In the genomic region with DNA sequence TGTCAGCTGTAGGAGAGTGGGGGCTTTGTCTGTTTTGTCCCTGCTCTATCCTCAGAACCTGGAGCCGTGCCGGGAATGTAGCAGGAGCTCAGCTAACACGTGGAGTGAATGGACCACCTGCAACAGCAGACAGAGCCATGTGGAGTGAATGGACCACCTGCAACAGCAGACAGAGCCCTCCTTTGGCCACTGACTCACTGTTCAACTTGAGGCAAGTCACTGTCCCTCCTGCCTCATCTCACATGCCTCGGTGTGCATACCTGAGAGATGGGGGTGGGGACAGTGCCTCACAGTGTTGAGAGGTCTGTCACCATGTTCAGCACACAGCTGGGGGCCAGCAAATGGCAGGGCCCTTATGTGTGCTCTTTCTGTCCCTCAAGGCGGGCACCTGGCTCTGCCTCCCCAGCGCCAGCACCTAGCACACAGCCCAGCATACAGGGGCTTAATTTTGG, we compare ENCODE assay signal across 15 cellular contexts. TPM values are rescaled to one million over a fixed set of nuclear protein-coding genes. Genes with fewer than 3 reads are reported as not detected.
DNase-seq lines count a peak whose midpoint lies in the region; ATAC-seq and TF ChIP-seq lines count a peak whose summit lies in the region.
"Had no signal": no experiment of that assay in that cellular context is flagged by ENCODE, and none has a peak within 500 bp of the region (broad histone marks: within the 10 kb centered on the region; RNA-seq: fewer than 3 reads in every experiment).

No MANE protein-coding gene starts in this region.

- H2AFZ ChIP-seq in H9 (ENCODE audit: low read length) (no peak overlapping the region), smooth muscle cell (ENCODE audit: low read depth) (no peak overlapping the region)

- H4K91ac ChIP-seq in H9 (ENCODE audit: insufficient read length, low read depth, low read length): no peak overlapping the region

- H3K4me3 ChIP-seq in RWPE2 (ENCODE audit: severe bottlenecking): no peak overlapping the region
- no peak overlapping the region for H3K4me3 ChIP-seq in smooth muscle cell
- H3K4me3 ChIP-seq: suprapubic skin had no signal

- H3K9me3 ChIP-seq in H9 (ENCODE audit: control insufficient read depth, low read depth, low read length) (no peaks in the 10 kb centered on the region), RWPE2 (ENCODE audit: severe bottlenecking) (no peaks in the 10 kb centered on the region), smooth muscle cell (replicated peaks; ENCODE audit: low read depth) (no peaks in the 10 kb centered on the region)
- H3K9me3 ChIP-seq: suprapubic skin had no signal

- H3K4ac ChIP-seq in H9 (ENCODE audit: low read depth, low read length): no peak overlapping the region

- no peak overlapping the region for H2BK12ac ChIP-seq in H9 (ENCODE audit: insufficient read length, low read depth, low read length)

- H3K4me2 ChIP-seq in H9 (ENCODE audit: insufficient read depth, insufficient read length, low read length): no peak overlapping the region
- no peak overlapping the region for H3K4me2 ChIP-seq in smooth muscle cell

- no peak overlapping the region for H4K5ac ChIP-seq in H9 (ENCODE audit: insufficient read length, low read depth, low read length)

- DNase-seq in H9 (peak; percentile 43), RWPE2 (ENCODE audit: low spot score) (no peak), foreskin keratinocyte (peak in 1 of 2 donors; percentile 56), smooth muscle cell (lab: John Stamatoyannopoulos, UW; ENCODE audit: unreplicated experiment) (no peak), nucleus accumbens (lab: John Stamatoyannopoulos, UW) (no peak), SHP77 treated with DMSO at 0.1 percent for 48 hours (lab: John Stamatoyannopoulos, UW) (no peak)
- DNase-seq: kidney glomerular epithelial cell; Right ventricle myocardium superior; stimulated activated CD4-positive, alpha-beta T cell treated with anti-CD3 and anti-CD28 coated beads, Interleukin-12 subunit alpha, Interleukin-12 subunit beta, amount 100 ng/mL, for 4 hours had no signal

- peak overlapping the region in 2 of 3 experiments; percentile 59 to 84; a peak in 3 of 7 replicates for H3K27ac Mint-ChIP-seq in H9
- H3K27ac Mint-ChIP-seq: activated T-cell treated with anti-CD3 and anti-CD28 coated beads, Interleukin-2, amount 50 U/mL, for 72 hours; CD8-positive, alpha-beta T cell; T-cell had no signal

- H2BK5ac ChIP-seq in H9 (ENCODE audit: insufficient read length, low read length): no peak overlapping the region

- H4K20me1 ChIP-seq in H9 (ENCODE audit: control insufficient read depth, insufficient read depth, insufficient read length) (no peaks in the 10 kb centered on the region), smooth muscle cell (ENCODE audit: low read depth) (no peaks in the 10 kb centered on the region)

- H3K9ac ChIP-seq in H9 (ENCODE audit: extremely low read depth, insufficient read length, low read length) (no peak overlapping the region), smooth muscle cell (ENCODE audit: low read depth) (no peak overlapping the region)

- no peak overlapping the region for H4K8ac ChIP-seq in H9 (replicated peaks; ENCODE audit: insufficient read length, low read depth, low read length)

- H2BK15ac ChIP-seq in H9 (ENCODE audit: low read depth, low read length): no peak overlapping the region

- H2AK5ac ChIP-seq in H9 (ENCODE audit: insufficient read length, low read length): no peak overlapping the region

- H3T11ph ChIP-seq in H9 (ENCODE audit: low read length): no peak overlapping the region

- H3K56ac ChIP-seq in H9 (ENCODE audit: insufficient read length, low read depth, low read length): no peak overlapping the region

- H3K9me3 Mint-ChIP-seq in H9: no peaks in the 10 kb centered on the region
- H3K9me3 Mint-ChIP-seq: activated T-cell treated with anti-CD3 and anti-CD28 coated beads, Interleukin-2, amount 50 U/mL, for 72 hours; CD8-positive, alpha-beta T cell; neural crest cell; T-cell had no signal

- H3K23me2 ChIP-seq in H9 (ENCODE audit: insufficient read length, low read depth, low read length, poor library complexity, severe bottlenecking): no peaks in the 10 kb centered on the region

- H3K36me3 ChIP-seq in RWPE2 (ENCODE audit: low read depth) (no peaks in the 10 kb centered on the region), smooth muscle cell (ENCODE audit: low read depth) (peaks cover 7% of the 10 kb centered on the region)
- H3K36me3 ChIP-seq: suprapubic skin had no signal

- H3K4me3 Mint-ChIP-seq in H9: peak overlapping the region in 1 of 2 experiments; percentile 25; a peak in 2 of 5 replicates
- H3K4me3 Mint-ChIP-seq: CD8-positive, alpha-beta T cell; neural crest cell had no signal

- no peak overlapping the region; the same call in 1 of the 2 replicates for H3K14ac ChIP-seq in H9 (ENCODE audit: insufficient read depth, low read length)

- H3K4me1 Mint-ChIP-seq in H9: peaks cover 39 to 45% of the 10 kb centered on the region in 2 experiments

- H3K18ac ChIP-seq in H9 (ENCODE audit: insufficient read length, low read depth, low read length): no peak overlapping the region

- no peak overlapping the region for H3K27ac ChIP-seq in H9 (ENCODE audit: insufficient read length, low read depth, low read length)
- peak overlapping the region; percentile 5 for H3K27ac ChIP-seq in RWPE2 (ENCODE audit: poor library complexity, severe bottlenecking)
- H3K27ac ChIP-seq in foreskin keratinocyte: peak overlapping the region; percentile 74
- peak overlapping the region; percentile 35 for H3K27ac ChIP-seq in smooth muscle cell (ENCODE audit: low read depth)
- H3K27ac ChIP-seq: suprapubic skin had no signal

- no CpG with 5 or more reads among the region's 6 CpGs for WGBS in H9 (ENCODE audit: extremely low coverage, insufficient read length, low lambda C conversion rate)
- WGBS in smooth muscle cell (ENCODE audit: low lambda C conversion rate): 63% methylated on average over 6 of the region's 6 CpGs

- no peak overlapping the region for H3K23ac ChIP-seq in H9 (ENCODE audit: insufficient read length, low read depth, low read length)

- no peak overlapping the region for H2BK120ac ChIP-seq in H9 (ENCODE audit: low read depth, low read length, poor library complexity, severe bottlenecking)

- H2BK20ac ChIP-seq in H9 (ENCODE audit: low read depth, low read length, poor library complexity, severe bottlenecking): no peak overlapping the region

- H3F3A ChIP-seq in smooth muscle cell (ENCODE audit: low read depth): no peaks in the 10 kb centered on the region

- H3K79me2 ChIP-seq in H9 (ENCODE audit: insufficient read depth, low read length): no peaks in the 10 kb centered on the region
- H3K79me2 ChIP-seq in smooth muscle cell (ENCODE audit: low read depth): no peaks in the 10 kb centered on the region

- H3K4me1 ChIP-seq in H9 (ENCODE audit: insufficient read depth, low read length) (no peaks in the 10 kb centered on the region; the same call in 1 of the 2 replicates), RWPE2 (ENCODE audit: insufficient read depth, poor library complexity, severe bottlenecking) (peaks cover 10% of the 10 kb centered on the region), foreskin keratinocyte (peaks cover 11% of the 10 kb centered on the region), smooth muscle cell (ENCODE audit: low read depth) (no peaks in the 10 kb centered on the region)

- no peaks in the 10 kb centered on the region for H3K27me3 ChIP-seq in H9 (ENCODE audit: insufficient read depth, low read length)
- no peaks in the 10 kb centered on the region for H3K27me3 ChIP-seq in RWPE2 (ENCODE audit: insufficient read depth, poor library complexity, severe bottlenecking)
- H3K27me3 ChIP-seq in foreskin keratinocyte: no peaks in the 10 kb centered on the region
- H3K27me3 ChIP-seq in smooth muscle cell (ENCODE audit: low read depth): no peaks in the 10 kb centered on the region
- H3K27me3 ChIP-seq: suprapubic skin had no signal

- H3K27me3 Mint-ChIP-seq in H9 (ENCODE audit: low read depth): peaks cover 2% of the 10 kb centered on the region; the same call in 1 of the 2 replicates

- H3K79me1 ChIP-seq in H9 (ENCODE audit: insufficient read depth, low read depth, low read length, poor library complexity, severe bottlenecking): no peaks in the 10 kb centered on the region

- ATAC-seq in RWPE2 (ENCODE audit: low read depth) (no peak), foreskin keratinocyte (peak; percentile 29), HG03025 (IDR thresholded peaks at IDR 0.05; ENCODE audit: low FRiP score, unreplicated experiment) (no peak)

- TF ChIP-seq CTCF in H9 (conservative IDR thresholded peaks at IDR 0.05): no peak
- TF ChIP-seq CTCF in RWPE2 (IDR thresholded peaks at IDR 0.05; ENCODE audit: poor library complexity, severe bottlenecking): no peak
- TF ChIP-seq CTCF in foreskin keratinocyte (conservative IDR thresholded peaks at IDR 0.05): no peak
- TF ChIP-seq CTCF in smooth muscle cell (IDR thresholded peaks at IDR 0.05; ENCODE audit: borderline replicate concordance, insufficient read depth, poor library complexity, severe bottlenecking): no peak

- H3K36me3 Mint-ChIP-seq in H9 (ENCODE audit: insufficient read depth in 1 of 3, low read depth in 3 of 3): no peaks in the 10 kb centered on the region
- H3K36me3 Mint-ChIP-seq: CD8-positive, alpha-beta T cell; T-cell had no signal

RNA-seq across cellular contexts. Expression of gene FEM1B, which starts 27.9 kb away (rescaled TPM):
- total RNA-seq in H9 (2021) (77.9 and 83.3 TPM in 2 replicates), foreskin keratinocyte (42.6 and 44.5 TPM in 2 replicates), smooth muscle cell (41.4 and 50.0 TPM in 2 replicates)
- polyA plus RNA-seq in foreskin keratinocyte (7.9 and 9.0 TPM in 2 replicates), smooth muscle cell (13.0 and 15.7 TPM in 2 replicates)
